Comparison of ENCODE assay signal across 31 cellular contexts in genomic region chr6:151730496-151730870, GRCh38.
"Had no signal": no experiment of that assay in that cellular context is flagged by ENCODE, and none has a peak within 500 bp of the region (broad histone marks: within the 10 kb centered on the region; RNA-seq: fewer than 3 reads in every experiment).

No MANE protein-coding gene starts in this region.

- H3K27me3 Mint-ChIP-seq: activated B cell treated with CpG ODN at 0.5 μM for 24 hours; activated CD4-positive, alpha-beta memory T cell treated with anti-CD3 and anti-CD28 coated beads, Interleukin-2, amount 10 ng/mL, durations not matched to agents 7 days and 5 days; activated T-cell treated with anti-CD3 and anti-CD28 coated beads, Interleukin-2, amount 50 U/mL, for 24 hours had no signal

- H3K36me3 Mint-ChIP-seq: activated CD8-positive, alpha-beta memory T cell treated with anti-CD3 and anti-CD28 coated beads, Interleukin-2, amount 10 ng/mL, durations not matched to agents 7 days and 5 days; activated naive CD8-positive, alpha-beta T cell treated with anti-CD3 and anti-CD28 coated beads for 36 hours had no signal

- H3K4me3 Mint-ChIP-seq: activated B cell treated with CpG ODN at 0.5 μM for 24 hours; activated CD4-positive, alpha-beta memory T cell treated with anti-CD3 and anti-CD28 coated beads, Interleukin-2, amount 10 ng/mL, durations not matched to agents 7 days and 5 days; activated CD4-positive, alpha-beta T cell treated with anti-CD3 and anti-CD28 coated beads, Interleukin-2, amount 10 ng/mL, durations not matched to agents 24 days and 14 days; activated CD8-positive, alpha-beta memory T cell treated with anti-CD3 and anti-CD28 coated beads, Interleukin-2, amount 10 ng/mL, durations not matched to agents 7 days and 5 days; activated CD8-positive, alpha-beta T cell treated with anti-CD3 and anti-CD28 coated beads, Interleukin-2, amount 10 ng/mL, durations not matched to agents 7 days and 5 days; activated naive CD4-positive, alpha-beta T cell treated with anti-CD3 and anti-CD28 coated beads for 36 hours; activated naive CD8-positive, alpha-beta T cell treated with anti-CD3 and anti-CD28 coated beads for 36 hours; activated T-cell treated with anti-CD3 and anti-CD28 coated beads, Interleukin-2, amount 50 U/mL, for 24 hours; T-helper 1 cell treated with Interleukin-12 subunit alpha and Interleukin-12 subunit beta and Interleukin-4 antibody, amounts not matched to agents 30 μg/mL and 1 μg/mL, for 36 hours; T-helper 2 cell treated with Interferon-gamma antibody and Interleukin-4, amounts not matched to agents 5 μg/mL and 100 μg/mL, for 36 hours had no signal

- H3K27ac Mint-ChIP-seq: activated B cell treated with CpG ODN at 0.5 μM for 24 hours; activated CD4-positive, alpha-beta memory T cell treated with anti-CD3 and anti-CD28 coated beads, Interleukin-2, amount 10 ng/mL, durations not matched to agents 7 days and 5 days; activated CD4-positive, alpha-beta T cell treated with anti-CD3 and anti-CD28 coated beads, Interleukin-2, amount 10 ng/mL, durations not matched to agents 24 days and 14 days; activated CD8-positive, alpha-beta memory T cell treated with anti-CD3 and anti-CD28 coated beads, Interleukin-2, amount 10 ng/mL, durations not matched to agents 7 days and 5 days; activated CD8-positive, alpha-beta T cell treated with anti-CD3 and anti-CD28 coated beads, Interleukin-2, amount 10 ng/mL, durations not matched to agents 7 days and 5 days; activated naive CD4-positive, alpha-beta T cell treated with anti-CD3 and anti-CD28 coated beads for 36 hours; activated naive CD4-positive, alpha-beta T cell treated with anti-CD3 and anti-CD28 coated beads, Interleukin-2, amount 50 U/mL, for 72 hours; activated naive CD8-positive, alpha-beta T cell treated with anti-CD3 and anti-CD28 coated beads for 36 hours; activated T-cell treated with anti-CD3 and anti-CD28 coated beads, Interleukin-2, amount 50 U/mL, for 24 hours; activated T-helper 2 cell treated with anti-CD3 and anti-CD28 coated beads, Interferon-gamma antibody, Interleukin-2, Interleukin-4, amounts not matched to agents 10 μg/mL and 5 μg/mL and 100 μg/mL, durations not matched to agents 14 hours and 24 hours and 36 hours; T-helper 1 cell treated with Interleukin-12 subunit alpha and Interleukin-12 subunit beta and Interleukin-4 antibody, amounts not matched to agents 30 μg/mL and 1 μg/mL, for 36 hours; T-helper 2 cell treated with Interferon-gamma antibody and Interleukin-4, amounts not matched to agents 5 μg/mL and 100 μg/mL, for 36 hours had no signal

- DNase-seq: activated B cell treated with CpG ODN at 0.5 μM for 24 hours; activated CD4-positive, alpha-beta memory T cell treated with anti-CD3 and anti-CD28 coated beads, Interleukin-2, amount 10 ng/mL, durations not matched to agents 7 days and 5 days; activated CD4-positive, alpha-beta T cell treated with anti-CD3 and anti-CD28 coated beads for 4 hours; activated CD4-positive, alpha-beta T cell treated with anti-CD3 and anti-CD28 coated beads, Interleukin-2, amount 10 ng/mL, durations not matched to agents 24 days and 14 days; activated CD4-positive, alpha-beta T cell treated with anti-CD3 and anti-CD28 coated beads, Interleukin-2, amount 50 U/mL, for 1 hour; activated CD4-positive, alpha-beta T cell treated with anti-CD3 and anti-CD28 coated beads, Interleukin-2, amount 50 U/mL, for 4 hours; activated CD4-positive, CD25-positive, alpha-beta regulatory T cell treated with anti-CD3 and anti-CD28 coated beads, Interleukin-2, amount 50 U/mL, for 72 hours; activated CD8-positive, alpha-beta memory T cell treated with anti-CD3 and anti-CD28 coated beads for 24 hours; activated CD8-positive, alpha-beta memory T cell treated with anti-CD3 and anti-CD28 coated beads, Interleukin-2, amount 10 ng/mL, durations not matched to agents 7 days and 5 days; activated CD8-positive, alpha-beta memory T cell treated with anti-CD3 and anti-CD28 coated beads, Interleukin-2, amount 50 U/mL, for 48 hours; activated CD8-positive, alpha-beta T cell treated with anti-CD3 and anti-CD28 coated beads, Interleukin-2, amount 10 ng/mL, durations not matched to agents 7 days and 5 days; activated effector memory CD4-positive, alpha-beta T cell treated with Interleukin-2 at 50 U/mL for 16 hours; activated gamma-delta T cell; activated naive CD4-positive, alpha-beta T cell treated with anti-CD3 and anti-CD28 coated beads for 36 hours; activated naive CD4-positive, alpha-beta T cell treated with anti-CD3 and anti-CD28 coated beads, Interleukin-2, amount 50 U/mL, for 16 hours; activated naive CD8-positive, alpha-beta T cell treated with anti-CD3 and anti-CD28 coated beads for 36 hours; activated T-cell treated with anti-CD3 and anti-CD28 coated beads, Interleukin-2, amount 50 U/mL, for 24 hours; activated T-cell treated with anti-CD3 and anti-CD28 coated beads, Interleukin-2, amount 50 U/mL, for 48 hours; adrenal gland; amniotic stem cell; aorta; body of pancreas; brain microvascular endothelial cell; central memory CD4-positive, alpha-beta T cell; T-helper 1 cell; T-helper 2 cell; T-helper 9 cell had no signal

- H3K4me1 Mint-ChIP-seq: activated CD4-positive, alpha-beta memory T cell treated with anti-CD3 and anti-CD28 coated beads, Interleukin-2, amount 10 ng/mL, durations not matched to agents 7 days and 5 days; activated CD8-positive, alpha-beta memory T cell treated with anti-CD3 and anti-CD28 coated beads, Interleukin-2, amount 10 ng/mL, durations not matched to agents 7 days and 5 days had no signal

- H3K9me3 Mint-ChIP-seq: activated CD4-positive, alpha-beta T cell treated with anti-CD3 and anti-CD28 coated beads, Interleukin-2, amount 10 ng/mL, durations not matched to agents 24 days and 14 days; activated T-helper 2 cell treated with anti-CD3 and anti-CD28 coated beads, Interferon-gamma antibody, Interleukin-2, Interleukin-4, amounts not matched to agents 10 μg/mL and 5 μg/mL and 100 μg/mL, durations not matched to agents 14 hours and 24 hours and 36 hours; T-helper 2 cell treated with Interferon-gamma antibody and Interleukin-4, amounts not matched to agents 5 μg/mL and 100 μg/mL, for 36 hours had no signal

- ATAC-seq: activated CD8-positive, alpha-beta memory T cell treated with anti-CD3 and anti-CD28 coated beads, Interleukin-2, amount 10 ng/mL, durations not matched to agents 7 days and 5 days; activated CD8-positive, alpha-beta T cell treated with anti-CD3 and anti-CD28 coated beads, Interleukin-2, amount 10 ng/mL, durations not matched to agents 7 days and 5 days; activated naive CD4-positive, alpha-beta T cell treated with anti-CD3 and anti-CD28 coated beads, Interleukin-2, amount 50 U/mL, for 72 hours; body of pancreas had no signal
